Comparison of ENCODE assay signal across 12 cellular contexts in genomic region chr16:1708768-1709180, GRCh38. TPM values are rescaled to one million over a fixed set of nuclear protein-coding genes. Genes with fewer than 3 reads are reported as not detected.
DNase-seq lines count a peak whose midpoint lies in the region; ATAC-seq and TF ChIP-seq lines count a peak whose summit lies in the region.
"Had no signal": no experiment of that assay in that cellular context is flagged by ENCODE, and none has a peak within 500 bp of the region (broad histone marks: within the 10 kb centered on the region; RNA-seq: fewer than 3 reads in every experiment).

No MANE protein-coding gene starts in this region.

- peaks cover 14% of the 10 kb centered on the region for H3K4me1 ChIP-seq in KMS-11 (ENCODE audit: low read depth, poor library complexity, severe bottlenecking)
- peaks cover 40% of the 10 kb centered on the region for H3K4me1 ChIP-seq in CD4-positive, alpha-beta memory T cell (ENCODE audit: insufficient read depth, low read length)

- no peak overlapping the region for H3K9ac ChIP-seq in KMS-11

- DNase-seq in AG04450 (ENCODE audit: low read depth, low spot score) (peak; percentile 45), left ventricle myocardium superior (peak; percentile 76), NCI-H226 (no peak)
- DNase-seq in activated naive CD8-positive, alpha-beta T cell treated with anti-CD3 and anti-CD28 coated beads, Interleukin-2, amount 10 ng/mL, durations not matched to agents 7 days and 5 days = no peak
- no peak for DNase-seq in CD4-positive, alpha-beta memory T cell
- DNase-seq: central memory CD4-positive, alpha-beta T cell; NCI-H1694 treated with DMSO at 0.1 percent for 48 hours; stimulated activated CD4-positive, alpha-beta T cell treated with anti-CD3 and anti-CD28 coated beads, Interleukin-12 subunit alpha, Interleukin-12 subunit beta, amount 100 ng/mL, for 4 hours had no signal

- peak overlapping the region; percentile 31 for H3K27ac ChIP-seq in AG04450 (ENCODE audit: low read depth, low read length)
- no peak overlapping the region for H3K27ac ChIP-seq in KMS-11
- no peak overlapping the region for H3K27ac ChIP-seq in CD4-positive, alpha-beta memory T cell (ENCODE audit: low read depth, low read length)
- H3K27ac ChIP-seq: upper lobe of left lung had no signal

- peaks cover 26% of the 10 kb centered on the region for H3K4me1 Mint-ChIP-seq in activated naive CD8-positive, alpha-beta T cell treated with anti-CD3 and anti-CD28 coated beads, Interleukin-2, amount 10 ng/mL, durations not matched to agents 7 days and 5 days
- H3K4me1 Mint-ChIP-seq in CD4-positive, alpha-beta memory T cell = peaks cover 19 to 55% (median 33%) of the 10 kb centered on the region in 4 donors

- H3K4me3 ChIP-seq in AG04450 (ENCODE audit: low read depth, low read length) (peak overlapping the region; percentile 29), KMS-11 (IDR thresholded peaks at IDR 0.05; ENCODE audit: insufficient read depth, low read depth, low read length) (no peak overlapping the region)
- H3K4me3 ChIP-seq in CD4-positive, alpha-beta memory T cell (ENCODE audit: low read length in 2 of 2) = no peak overlapping the region
- H3K4me3 ChIP-seq: upper lobe of left lung had no signal

- H2AFZ ChIP-seq in KMS-11 (ENCODE audit: low read depth) = no peak overlapping the region

- CTCF ChIA-PET in AG04450 (lab: Charles Lee) = no interaction called here
- CTCF ChIA-PET in CD4-positive, alpha-beta memory T cell (lab: Charles Lee; ENCODE audit: partially characterized antibody) = no interaction called here

- TF ChIP-seq CTCF in AG04450 (IDR thresholded peaks at IDR 0.05; ENCODE audit: low read depth, low read length) = no peak
- TF ChIP-seq CTCF in KMS-11 (conservative IDR thresholded peaks at IDR 0.05; ENCODE audit: low read depth, low read length) = no peak

- H3K79me2 ChIP-seq in KMS-11 (ENCODE audit: insufficient read depth, low read depth) = peaks cover 51% of the 10 kb centered on the region

- intact Hi-C loops in left ventricle myocardium superior (cut with micrococcal nuclease) = no loop called here
- intact Hi-C loops in CD4-positive, alpha-beta memory T cell (cut with micrococcal nuclease) = loop anchor here (5.0 to 10.0 kb wide), 2 partner anchors 181 to 214 kb away; partner anchors contain the start of gene TELO2

- no peaks in the 10 kb centered on the region for H3K36me3 Mint-ChIP-seq in activated naive CD8-positive, alpha-beta T cell treated with anti-CD3 and anti-CD28 coated beads, Interleukin-2, amount 10 ng/mL, durations not matched to agents 7 days and 5 days
- peaks cover 0 to 13% of the 10 kb centered on the region in 2 donors for H3K36me3 Mint-ChIP-seq in CD4-positive, alpha-beta memory T cell

- peak overlapping the region; percentile 97; the same call in 1 of the 2 replicates for H3K4me2 ChIP-seq in KMS-11

- no peaks in the 10 kb centered on the region for H3K27me3 ChIP-seq in AG04450 (ENCODE audit: control insufficient read depth, insufficient read depth, low read length)
- no peaks in the 10 kb centered on the region for H3K27me3 ChIP-seq in KMS-11 (ENCODE audit: insufficient read depth, low read depth)
- H3K27me3 ChIP-seq in CD4-positive, alpha-beta memory T cell (ENCODE audit: insufficient read depth, low read length) = no peaks in the 10 kb centered on the region
- H3K27me3 ChIP-seq: upper lobe of left lung had no signal

- POLR2A ChIA-PET in AG04450 (lab: Yijun Ruan, JAX) = no interaction called here
- POLR2A ChIA-PET in activated naive CD8-positive, alpha-beta T cell treated with anti-CD3 and anti-CD28 coated beads, Interleukin-2, amount 10 ng/mL, durations not matched to agents 7 days and 5 days (lab: Charles Lee) = interaction anchor here (1.2 kb wide), 1 partner anchor 97 kb away, joined by 4 read pairs; the partner anchor contains the start of genes CRAMP1 and IFT140
- POLR2A ChIA-PET in CD4-positive, alpha-beta memory T cell (lab: Charles Lee; ENCODE audit: partially characterized antibody) = interaction anchor here (1.2 to 4.3 kb wide), 3 partner anchors 63 to 98 kb away, joined by 5 to 66 read pairs (median 56); partner anchors contain the start of genes EME2, IFT140, MRPS34 and NME3

- no peak overlapping the region for H3K27ac Mint-ChIP-seq in activated naive CD8-positive, alpha-beta T cell treated with anti-CD3 and anti-CD28 coated beads, Interleukin-2, amount 10 ng/mL, durations not matched to agents 7 days and 5 days
- H3K27ac Mint-ChIP-seq in CD4-positive, alpha-beta memory T cell = peak overlapping the region in 3 of 7 donors; percentile 8 to 95 (median 78)

- H3K4me3 Mint-ChIP-seq in activated naive CD8-positive, alpha-beta T cell treated with anti-CD3 and anti-CD28 coated beads, Interleukin-2, amount 10 ng/mL, durations not matched to agents 7 days and 5 days = peak overlapping the region; percentile 39
- peak overlapping the region in 4 of 8 donors; percentile 33 to 45 (median 36) for H3K4me3 Mint-ChIP-seq in CD4-positive, alpha-beta memory T cell

- H3K9me3 ChIP-seq in AG04450 (ENCODE audit: control insufficient read depth, insufficient read depth, low read length) = no peaks in the 10 kb centered on the region; the same call in 1 of the 2 replicates
- H3K9me3 ChIP-seq in CD4-positive, alpha-beta memory T cell (ENCODE audit: control insufficient read depth in 1 of 2, low read length in 2 of 2) = no peaks in the 10 kb centered on the region
- H3K9me3 ChIP-seq: upper lobe of left lung had no signal

- H4K20me1 ChIP-seq in KMS-11 (ENCODE audit: insufficient read depth) = no peaks in the 10 kb centered on the region

- no peaks in the 10 kb centered on the region for H3K36me3 ChIP-seq in KMS-11 (ENCODE audit: insufficient read depth)
- H3K36me3 ChIP-seq in CD4-positive, alpha-beta memory T cell (ENCODE audit: insufficient read depth, low read length) = no peaks in the 10 kb centered on the region

- H3K9me3 Mint-ChIP-seq in activated naive CD8-positive, alpha-beta T cell treated with anti-CD3 and anti-CD28 coated beads, Interleukin-2, amount 10 ng/mL, durations not matched to agents 7 days and 5 days = no peaks in the 10 kb centered on the region
- H3K9me3 Mint-ChIP-seq in CD4-positive, alpha-beta memory T cell = no peaks in the 10 kb centered on the region

- H3K27me3 Mint-ChIP-seq in activated naive CD8-positive, alpha-beta T cell treated with anti-CD3 and anti-CD28 coated beads, Interleukin-2, amount 10 ng/mL, durations not matched to agents 7 days and 5 days = no peaks in the 10 kb centered on the region
- no peaks in the 10 kb centered on the region for H3K27me3 Mint-ChIP-seq in CD4-positive, alpha-beta memory T cell

- ATAC-seq in activated naive CD8-positive, alpha-beta T cell treated with anti-CD3 and anti-CD28 coated beads, Interleukin-2, amount 10 ng/mL, durations not matched to agents 7 days and 5 days (ENCODE audit: low read depth) = no peak
- ATAC-seq in left ventricle myocardium superior (peak; percentile 45), GM21825 (IDR thresholded peaks at IDR 0.05; ENCODE audit: unreplicated experiment) (no peak), GM21381 (IDR thresholded peaks at IDR 0.05; ENCODE audit: unreplicated experiment) (no peak)

RNA-seq across cellular contexts. Expression of gene MAPK8IP3, which starts 2.8 kb away (rescaled TPM):
- polyA plus RNA-seq in AG04450 (2011; rRNA removed) = 11.8 and 14.7 TPM in 2 replicates
- 17.8 and 31.3 TPM in 2 replicates for polyA minus RNA-seq in AG04450 (2011; rRNA and poly(A)+ RNA removed)
- total RNA-seq in activated naive CD8-positive, alpha-beta T cell treated with anti-CD3 and anti-CD28 coated beads, Interleukin-2, amount 10 ng/mL, durations not matched to agents 7 days and 5 days = 100 to 1,000 TPM; 146 to 157 TPM
- 80.3 TPM for total RNA-seq in left ventricle myocardium superior
- 100 to 1,000 TPM; 238 to 248 TPM for total RNA-seq in CD4-positive, alpha-beta memory T cell
- polyA plus RNA-seq in CD4-positive, alpha-beta memory T cell = 1 to 10 TPM in 1 of 2 donors, under 1 TPM in 1; 0.86 to 4.6 TPM

RNA-seq across cellular contexts. Expression of gene JPT2, which starts 30.7 kb away (rescaled TPM):
- 39.2 and 41.2 TPM in 2 replicates for polyA plus RNA-seq in AG04450 (2011; rRNA removed)
- 25.6 and 29.2 TPM in 2 replicates for polyA minus RNA-seq in AG04450 (2011; rRNA and poly(A)+ RNA removed)
- 10 to 100 TPM; 44.7 to 45.1 TPM for total RNA-seq in activated naive CD8-positive, alpha-beta T cell treated with anti-CD3 and anti-CD28 coated beads, Interleukin-2, amount 10 ng/mL, durations not matched to agents 7 days and 5 days
- 41.6 TPM for total RNA-seq in left ventricle myocardium superior
- 10 to 100 TPM; 38.1 to 43.1 TPM for total RNA-seq in CD4-positive, alpha-beta memory T cell
- 10 to 100 TPM in 1 of 2 donors, 1 to 10 TPM in 1; 4.8 to 10.7 TPM for polyA plus RNA-seq in CD4-positive, alpha-beta memory T cell

Comparison
In these comparisons a context has a peak if more than half of its experiments do, and no peak if none do; other contexts are left out.
1. DNase-seq: peak in AG04450 (single experiment) and left ventricle myocardium superior (single experiment); none in activated naive CD8-positive, alpha-beta T cell treated with anti-CD3 and anti-CD28 coated beads, Interleukin-2, amount 10 ng/mL, durations not matched to agents 7 days and 5 days (single experiment), CD4-positive, alpha-beta memory T cell (0 of 5) and NCI-H226 (single experiment).